Comparison of ENCODE assay signal across 10 cellular contexts in the genomic region with DNA sequence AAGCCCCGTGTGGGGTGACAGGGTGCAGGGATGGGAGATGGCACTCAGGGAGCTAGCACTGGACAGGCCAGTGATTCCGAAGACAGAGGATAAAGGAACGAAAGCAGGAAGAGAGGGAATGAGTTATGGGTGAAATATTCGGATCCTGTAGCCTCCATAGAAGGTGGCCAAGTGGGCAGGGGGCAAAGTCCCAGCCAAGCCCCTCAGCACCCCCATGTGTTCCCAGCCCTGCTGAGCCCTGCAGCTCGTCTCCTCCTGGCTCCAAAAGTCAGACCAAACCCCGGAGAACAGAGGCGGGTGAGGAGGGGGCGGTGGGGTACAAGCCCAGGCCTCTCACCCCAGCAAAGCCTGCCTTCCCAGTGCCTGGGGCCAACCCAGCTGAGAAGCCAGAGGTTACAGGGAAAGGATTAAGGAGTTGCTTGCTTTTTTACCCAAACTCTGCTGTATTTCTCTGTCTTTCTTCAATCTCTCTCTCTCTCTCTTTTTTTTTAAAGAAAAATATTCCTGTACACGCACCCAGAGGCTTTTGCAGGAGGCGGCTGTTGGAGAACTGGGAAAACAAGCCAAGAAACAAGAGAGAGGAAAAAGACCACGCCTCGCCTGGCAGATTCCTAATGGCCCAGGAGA. TPM values are rescaled to one million over a fixed set of nuclear protein-coding genes. Genes with fewer than 3 reads are reported as not detected.
A peak's percentile ranks its signal among the peaks of the same experiment; 100 is the strongest.
DNase-seq lines count a peak whose midpoint lies in the region; ATAC-seq, FAIRE-seq and TF ChIP-seq lines count a peak whose summit lies in the region.
"Had no signal": no experiment of that assay in that cellular context is flagged by ENCODE, and none has a peak within 500 bp of the region (broad histone marks: within the 10 kb centered on the region; RNA-seq: fewer than 3 reads in every experiment).

No MANE protein-coding gene starts in this region.

- H4K8ac ChIP-seq in H1 (ENCODE audit: extremely low read depth, insufficient read depth, low read length): no peak overlapping the region; the same call in 1 of the 2 replicates
- H4K8ac ChIP-seq in mesendoderm (ENCODE audit: low read depth, low read length): no peak overlapping the region

- peak overlapping the region; percentile 12 for H4K91ac ChIP-seq in H1 (replicated peaks; ENCODE audit: insufficient read length, low read length)

- H3K27me3 ChIP-seq in HUES48 (ENCODE audit: control insufficient read depth, insufficient read depth, low read length) (no peaks in the 10 kb centered on the region), H1 (replicated peaks in 1 of 4; ENCODE audit: control insufficient read depth in 3 of 4, extremely low read depth in 1 of 4, insufficient read depth in 3 of 4, low read length in 3 of 4) (no peaks in the 10 kb centered on the region), mesendoderm (ENCODE audit: insufficient read depth, low read length, poor library complexity) (no peaks in the 10 kb centered on the region), subcutaneous abdominal adipose tissue (ENCODE audit: control insufficient read depth in 5 of 5, insufficient read depth in 4 of 5, low read length in 5 of 5) (no peaks in the 10 kb centered on the region)

- peak overlapping the region; percentile 98; the same call in 1 of the 2 replicates for H2BK20ac ChIP-seq in H1 (ENCODE audit: low read length)

- no peak overlapping the region for H3K14ac ChIP-seq in H1 (ENCODE audit: insufficient read length)

- H3K23ac ChIP-seq in H1 (ENCODE audit: insufficient read length) (no peak overlapping the region), mesendoderm (ENCODE audit: low read length) (no peak overlapping the region)

- H3K79me1 ChIP-seq in H1 (ENCODE audit: low read depth, low read length) (no peaks in the 10 kb centered on the region), mesendoderm (ENCODE audit: low read length) (no peaks in the 10 kb centered on the region)

- no peak for TF ChIP-seq CTCF in H1 (IDR thresholded peaks at IDR 0.05; ENCODE audit: control extremely low read depth in 1 of 3, insufficient read depth in 1 of 3, low read depth in 1 of 3, low read length in 3 of 3)

- TF ChIP-seq EP300 in H1 (IDR thresholded peaks at IDR 0.05; ENCODE audit: borderline replicate concordance in 1 of 2, low read depth in 2 of 2, low read length in 2 of 2): no peak

- H2BK12ac ChIP-seq in H1 (ENCODE audit: low read depth, low read length): peak overlapping the region; percentile 95; the same call in 1 of the 2 replicates

- no peaks in the 10 kb centered on the region for H3K23me2 ChIP-seq in H1 (ENCODE audit: low read depth, low read length)

- H3K9me3 ChIP-seq in HUES48 (ENCODE audit: control insufficient read depth, insufficient read depth, low read length) (no peaks in the 10 kb centered on the region), H1 (ENCODE audit: insufficient read depth in 2 of 2, low read depth in 1 of 2, low read length in 1 of 2) (no peaks in the 10 kb centered on the region), subcutaneous abdominal adipose tissue (ENCODE audit: control insufficient read depth in 5 of 5, low read length in 5 of 5) (no peaks in the 10 kb centered on the region)

- no peak overlapping the region for H2AFZ ChIP-seq in H1 (ENCODE audit: low read length)

- H3K79me2 ChIP-seq in H1 (ENCODE audit: control insufficient read depth in 1 of 2, insufficient read depth in 2 of 2, low read length in 2 of 2) (no peaks in the 10 kb centered on the region), mesendoderm (ENCODE audit: control insufficient read depth, insufficient read depth, low read length) (no peaks in the 10 kb centered on the region)

- POLR2A ChIA-PET in H1 (lab: Charles Lee; ENCODE audit: partially characterized antibody): interaction anchor here (0.8 to 1.6 kb wide), 2 partner anchors 8 to 39 kb away, joined by 3 to 10 read pairs; no protein-coding TSS in a partner anchor

- H2BK5ac ChIP-seq in H1 (ENCODE audit: low read depth, low read length): peak overlapping the region; percentile 95
- peak overlapping the region; percentile 59 for H2BK5ac ChIP-seq in mesendoderm (ENCODE audit: low read length)

- H4K5ac ChIP-seq in H1 (ENCODE audit: insufficient read length, low read depth, low read length): peak overlapping the region; percentile 7
- H4K5ac ChIP-seq in mesendoderm (ENCODE audit: low read length): no peak overlapping the region

- H2AK5ac ChIP-seq in H1 (ENCODE audit: low read depth, low read length): peak overlapping the region; percentile 86; the same call in 1 of the 2 replicates
- no peak overlapping the region for H2AK5ac ChIP-seq in mesendoderm (ENCODE audit: low read length)

- DNase-seq in H1 (ENCODE audit: low read depth in 1 of 2, low spot score in 2 of 2): no peak
- no peak for DNase-seq in mesendoderm
- DNase-seq in effector CD8-positive, alpha-beta T cell (lab: John Stamatoyannopoulos, UW): no peak
- no peak for DNase-seq in activated CD4-positive, alpha-beta T cell treated with anti-CD3 and anti-CD28 coated beads for 48 hours
- DNase-seq in stimulated activated CD8-positive, alpha-beta memory T cell treated with anti-CD3 and anti-CD28 coated beads, Interleukin-4, amount 100 ng/mL, for 48 hours: no peak

- TF ChIP-seq POLR2A in H1 (IDR thresholded peaks at IDR 0.05; ENCODE audit: control extremely low read depth in 1 of 2, low read depth in 2 of 2, low read length in 2 of 2): no peak

- H3K27ac ChIP-seq in HUES48 (ENCODE audit: low read depth, low read length): peak overlapping the region; percentile 78
- H3K27ac ChIP-seq in H1 (ENCODE audit: low read depth, low read length): 0 out of 2 replicates have a peak overlapping the region, but pooled peaks have one; percentile 2
- peak overlapping the region; percentile 73 for H3K27ac ChIP-seq in mesendoderm (ENCODE audit: low read depth, low read length)
- H3K27ac ChIP-seq in subcutaneous abdominal adipose tissue (ENCODE audit: low read depth, low read length): peak overlapping the region; percentile 87
- H3K27ac ChIP-seq: HL-60 had no signal

- no peak for ATAC-seq in GM18519 (IDR thresholded peaks at IDR 0.05; ENCODE audit: low FRiP score, unreplicated experiment)

- peak overlapping the region; percentile 15 for H3K4ac ChIP-seq in H1 (replicated peaks; ENCODE audit: insufficient read length, low read depth, low read length)
- H3K4ac ChIP-seq in mesendoderm (ENCODE audit: low read depth, low read length): peak overlapping the region; percentile 82

- H3K4me3 ChIP-seq in HUES48 (ENCODE audit: low read depth, low read length) (no peak overlapping the region), H1 (ENCODE audit: extremely low read depth in 1 of 4, insufficient read depth in 2 of 4, low read depth in 3 of 4, low read length in 4 of 4) (no peak overlapping the region), mesendoderm (ENCODE audit: low read length) (no peak overlapping the region), subcutaneous abdominal adipose tissue (ENCODE audit: low read depth in 1 of 5, low read length in 5 of 5) (peak overlapping the region in 4 of 5 donors; percentile 36 to 47 (median 40))

- H3K56ac ChIP-seq in H1 (replicated peaks; ENCODE audit: insufficient read length, low read depth, low read length) (peak overlapping the region; percentile 7), mesendoderm (ENCODE audit: low read length) (peak overlapping the region; percentile 80)

- 0 out of 4 replicates have a peak overlapping the region, but pooled peaks have one; percentile 2 for H3K4me2 ChIP-seq in H1 (ENCODE audit: insufficient read depth in 1 of 2, low read depth in 2 of 2, low read length in 2 of 2)
- no peak overlapping the region for H3K4me2 ChIP-seq in mesendoderm (ENCODE audit: low read length)

- H3K4me1 ChIP-seq in HUES48 (ENCODE audit: control insufficient read depth, insufficient read depth, low read length) (peaks cover 19% of the 10 kb centered on the region), H1 (replicated peaks in 1 of 4; ENCODE audit: control insufficient read depth in 3 of 4, insufficient read depth in 4 of 4, low read length in 3 of 4) (peaks cover 0 to 14% (median 6%) of the 10 kb centered on the region in 4 experiments; a peak in 5 of 7 replicates), mesendoderm (ENCODE audit: control insufficient read depth, low read depth, low read length) (no peaks in the 10 kb centered on the region), subcutaneous abdominal adipose tissue (ENCODE audit: control insufficient read depth in 5 of 5, insufficient read depth in 5 of 5, low read length in 5 of 5) (peaks cover 2 to 27% (median 25%) of the 10 kb centered on the region in 5 donors)

- CTCF ChIA-PET in H1 (lab: Charles Lee; ENCODE audit: partially characterized antibody): interaction anchor here (0.7 to 7.1 kb wide), 5 partner anchors 8 to 74 kb away, joined by 3 to 48 read pairs (median 3); no protein-coding TSS in a partner anchor

- FAIRE-seq in H1 (lab: Jason Lieb, UNC): no peak
- FAIRE-seq: TTC549 had no signal

- WGBS in H1 (ENCODE audit: extremely low coverage in 1 of 2, insufficient coverage in 1 of 2, insufficient read length in 1 of 2, insufficient replicate concordance in 2 of 2, low coverage in 1 of 2, low lambda C conversion rate in 2 of 2, missing lambda C conversion rate in 1 of 2), 2 experiments: 71% methylated on average over 10 of the region's 12 CpGs; no CpG with 5 or more reads in 1 of the 2 experiments
- no CpG with 5 or more reads among the region's 12 CpGs for WGBS in mesendoderm (ENCODE audit: extremely low coverage, insufficient coverage, low lambda C conversion rate)

- peak overlapping the region; percentile 97; the same call in 1 of the 2 replicates for H2BK15ac ChIP-seq in H1 (ENCODE audit: low read length)
- peak overlapping the region; percentile 1 for H2BK15ac ChIP-seq in mesendoderm (replicated peaks; ENCODE audit: low read depth)

- H2BK120ac ChIP-seq in H1 (replicated peaks; ENCODE audit: low read depth, low read length) (peak overlapping the region; percentile 91), mesendoderm (ENCODE audit: low read depth, low read length) (peak overlapping the region; percentile 9)

- H3K18ac ChIP-seq in H1 (ENCODE audit: extremely low read depth, low read length): peak overlapping the region; percentile 92
- peak overlapping the region; percentile 43 for H3K18ac ChIP-seq in mesendoderm (ENCODE audit: low read length)

- H3K9ac ChIP-seq in HUES48 (ENCODE audit: low read depth, low read length) (no peak overlapping the region; the same call in 1 of the 2 replicates), H1 (replicated peaks in 1 of 4; ENCODE audit: extremely low read depth in 1 of 4, low read depth in 3 of 4, low read length in 3 of 4) (no peak overlapping the region), mesendoderm (ENCODE audit: low read length) (peak overlapping the region; percentile 53), subcutaneous abdominal adipose tissue (ENCODE audit: low read length in 5 of 5) (peak overlapping the region in 3 of 5 donors; percentile 6 to 67 (median 56))

- no peaks in the 10 kb centered on the region for H4K20me1 ChIP-seq in H1 (replicated peaks in 1 of 2; ENCODE audit: control insufficient read depth in 1 of 2, insufficient read depth in 2 of 2, low read length in 2 of 2)

- no peak for TF ChIP-seq RAD21 in H1 (IDR thresholded peaks at IDR 0.05 in 1 of 2, conservative IDR thresholded peaks at IDR 0.05 in 1 of 2; ENCODE audit: low read depth in 2 of 2, low read length in 2 of 2)

- H3K36me3 ChIP-seq in HUES48 (ENCODE audit: control insufficient read depth, insufficient read depth, low read length) (no peaks in the 10 kb centered on the region), H1 (ENCODE audit: control insufficient read depth in 2 of 4, insufficient read depth in 4 of 4, low read length in 3 of 4) (no peaks in the 10 kb centered on the region), mesendoderm (ENCODE audit: control insufficient read depth, insufficient read depth, low read length) (no peaks in the 10 kb centered on the region), subcutaneous abdominal adipose tissue (ENCODE audit: control insufficient read depth in 5 of 5, insufficient read depth in 5 of 5, low read length in 5 of 5) (no peaks in the 10 kb centered on the region)

RNA-seq across cellular contexts. Expression of gene WASF2, which starts 14.1 kb away (rescaled TPM):
- total RNA-seq in H1 (2021; fragmentation: NEBNext Ultra II Directional; extraction: Animal tissue kit (Norgen Biotek cat#: 25700)): 78.9 and 86.6 TPM in 2 replicates
- polyA plus RNA-seq in H1 (2011; rRNA removed): 32.1 and 44.3 TPM in 2 replicates
- polyA plus RNA-seq in H1 (2011; cell fraction: cytosol; rRNA removed): 26.2 TPM
- polyA plus RNA-seq in H1 (2011; cell fraction: nucleus; rRNA removed): 60.6 TPM
- 42.0 to 51.1 TPM (median 44.6 TPM) in 4 replicates for polyA plus RNA-seq in H1 (2012, experiment 1 of 2)
- polyA plus RNA-seq in H1 (2012, experiment 2 of 2): 36.9 TPM
- polyA plus RNA-seq in H1 (2013, experiment 1 of 2): 43.5 TPM
- 43.4 TPM for polyA plus RNA-seq in H1 (2013, experiment 2 of 2)
- 32.2 and 35.0 TPM in 2 replicates for polyA minus RNA-seq in H1 (2011; rRNA and poly(A)+ RNA removed)
- polyA minus RNA-seq in H1 (2011; cell fraction: cytosol; rRNA and poly(A)+ RNA removed): 28.4 TPM
- polyA minus RNA-seq in H1 (2011; cell fraction: nucleus; rRNA and poly(A)+ RNA removed): 26.5 TPM
- 45.4 TPM for polyA plus RNA-seq in mesendoderm (2013, experiment 1 of 2)
- polyA plus RNA-seq in mesendoderm (2013, experiment 2 of 2): 46.2 TPM

Comparison
In these comparisons a context has a peak if more than half of its experiments do, and no peak if none do; other contexts are left out.
1. H3K27ac ChIP-seq: peak in every context shown above with its lines; median percentile 87 in subcutaneous abdominal adipose tissue; 78 in HUES48; 73 in mesendoderm; 2 in H1.
2. H3K4me3 ChIP-seq: peak in subcutaneous abdominal adipose tissue (4 of 5); none in HUES48 (single experiment), H1 (0 of 4) and mesendoderm (single experiment).
3. H3K9ac ChIP-seq: peak in mesendoderm (single experiment) and subcutaneous abdominal adipose tissue (3 of 5); none in HUES48 (single experiment) and H1 (0 of 4).